In the genomic region with DNA sequence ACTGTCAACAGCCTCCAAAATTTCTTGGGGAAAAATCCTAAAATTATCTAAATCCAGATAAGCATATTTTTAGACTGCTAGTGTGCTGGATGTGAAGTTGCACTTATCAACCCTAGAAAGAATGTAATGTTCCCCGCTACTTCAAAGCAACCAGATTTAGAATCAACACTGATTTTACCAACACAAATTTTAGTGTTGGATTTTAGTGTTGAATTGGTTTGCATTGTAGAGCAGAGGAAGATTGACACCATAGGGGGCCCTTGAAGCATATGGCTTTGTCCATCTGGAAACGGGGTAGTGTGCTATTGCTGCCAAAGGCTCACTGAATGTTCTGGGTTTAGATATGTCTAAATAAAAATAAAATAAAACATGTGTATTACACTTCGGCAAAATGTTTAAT, we compare ENCODE assay signal across 27 cellular contexts.
"Had no signal": no experiment of that assay in that cellular context is flagged by ENCODE, and none has a peak within 500 bp of the region (broad histone marks: within the 10 kb centered on the region; RNA-seq: fewer than 3 reads in every experiment).

No MANE protein-coding gene starts in this region.

- H3K4me1 Mint-ChIP-seq: activated CD4-positive, alpha-beta T cell treated with anti-CD3 and anti-CD28 coated beads, Interleukin-2, amount 10 ng/mL, durations not matched to agents 7 days and 5 days; activated T-helper 17 cell treated with anti-CD3 and anti-CD28 coated beads, Interleukin-2, amount 50 U/mL, for 72 hours; nephron; stimulated activated effector memory CD8-positive, alpha-beta T cell treated with anti-CD3 and anti-CD28 coated beads, Interleukin-12 subunit alpha, Interleukin-12 subunit beta, amount 100 ng/mL, for 72 hours had no signal

- H3K27me3 ChIP-seq: esophagus squamous epithelium, left lung, neutrophil, sigmoid colon, uterus had no signal

- H3K4me3 ChIP-seq: esophagus squamous epithelium, left lung, lower lobe of right lung, mucosa of descending colon, sigmoid colon, uterus had no signal

- H3K27me3 Mint-ChIP-seq: type B pancreatic cell had no signal

- H3K36me3 ChIP-seq: esophagus squamous epithelium, left lung, lower lobe of right lung, neutrophil, sigmoid colon, uterus had no signal

- H3K4me3 Mint-ChIP-seq: activated CD4-positive, alpha-beta T cell treated with anti-CD3 and anti-CD28 coated beads, Interleukin-2, amount 10 ng/mL, durations not matched to agents 7 days and 5 days; activated CD8-positive, alpha-beta T cell treated with anti-CD3 and anti-CD28 coated beads for 36 hours; activated T-cell treated with anti-CD3 and anti-CD28 coated beads, Interleukin-2, amount 50 U/mL, for 4 hours; activated T-helper 17 cell treated with anti-CD3 and anti-CD28 coated beads, Interleukin-2, amount 50 U/mL, for 72 hours; nephron; stimulated activated effector memory CD8-positive, alpha-beta T cell treated with anti-CD3 and anti-CD28 coated beads, Interleukin-12 subunit alpha, Interleukin-12 subunit beta, amount 100 ng/mL, for 72 hours; stimulated activated naive CD8-positive, alpha-beta T cell treated with anti-CD3 and anti-CD28 coated beads, Interleukin-15, Interleukin-2, amounts not matched to agents 100 ng/mL and 50 ng/mL, for 24 hours; type B pancreatic cell had no signal

- H3K36me3 Mint-ChIP-seq: stimulated activated effector memory CD8-positive, alpha-beta T cell treated with anti-CD3 and anti-CD28 coated beads, Interleukin-12 subunit alpha, Interleukin-12 subunit beta, amount 100 ng/mL, for 72 hours; type B pancreatic cell had no signal

- H3K9me3 ChIP-seq: esophagus squamous epithelium, left lung, lower lobe of right lung, mucosa of descending colon, neutrophil, sigmoid colon, uterus had no signal

- H3K27ac Mint-ChIP-seq: activated CD4-positive, alpha-beta T cell treated with anti-CD3 and anti-CD28 coated beads, Interleukin-2, amount 10 ng/mL, durations not matched to agents 7 days and 5 days; activated CD8-positive, alpha-beta T cell treated with anti-CD3 and anti-CD28 coated beads for 36 hours; activated T-helper 17 cell treated with anti-CD3 and anti-CD28 coated beads, Interleukin-2, amount 50 U/mL, for 72 hours; nephron; stimulated activated effector memory CD8-positive, alpha-beta T cell treated with anti-CD3 and anti-CD28 coated beads, Interleukin-12 subunit alpha, Interleukin-12 subunit beta, amount 100 ng/mL, for 72 hours; stimulated activated naive CD8-positive, alpha-beta T cell treated with anti-CD3 and anti-CD28 coated beads, Interleukin-15, Interleukin-2, amounts not matched to agents 100 ng/mL and 50 ng/mL, for 24 hours; type B pancreatic cell had no signal

- H3K9me3 Mint-ChIP-seq: activated CD4-positive, alpha-beta T cell treated with anti-CD3 and anti-CD28 coated beads, Interleukin-2, amount 10 ng/mL, durations not matched to agents 7 days and 5 days; activated CD8-positive, alpha-beta T cell treated with anti-CD3 and anti-CD28 coated beads for 36 hours; activated T-cell treated with anti-CD3 and anti-CD28 coated beads, Interleukin-2, amount 50 U/mL, for 4 hours; activated T-helper 17 cell treated with anti-CD3 and anti-CD28 coated beads, Interleukin-2, amount 50 U/mL, for 72 hours; nephron; stimulated activated effector memory CD8-positive, alpha-beta T cell treated with anti-CD3 and anti-CD28 coated beads, Interleukin-12 subunit alpha, Interleukin-12 subunit beta, amount 100 ng/mL, for 72 hours; stimulated activated naive CD8-positive, alpha-beta T cell treated with anti-CD3 and anti-CD28 coated beads, Interleukin-15, Interleukin-2, amounts not matched to agents 100 ng/mL and 50 ng/mL, for 24 hours; type B pancreatic cell had no signal

- ATAC-seq: activated CD8-positive, alpha-beta T cell treated with anti-CD3 and anti-CD28 coated beads for 36 hours; activated T-cell treated with anti-CD3 and anti-CD28 coated beads, Interleukin-2, amount 50 U/mL, for 4 hours; activated T-helper 17 cell treated with anti-CD3 and anti-CD28 coated beads, Interleukin-2, amount 50 U/mL, for 72 hours; left lung; lower lobe of right lung; mucosa of descending colon had no signal

- H3K4me1 ChIP-seq: esophagus squamous epithelium, left lung, sigmoid colon, uterus had no signal

- H3K27ac ChIP-seq: epithelial cell of prostate, esophagus squamous epithelium, left lung, lower lobe of right lung, neutrophil, sigmoid colon, uterus had no signal

- DNase-seq: activated CD4-positive, alpha-beta T cell treated with anti-CD3 and anti-CD28 coated beads, Interleukin-2, amount 10 ng/mL, durations not matched to agents 7 days and 5 days; activated CD4-positive, CD25-positive, alpha-beta regulatory T cell treated with anti-CD3 and anti-CD28 coated beads, Interleukin-2, amount 50 U/mL, for 72 hours; activated CD8-positive, alpha-beta T cell treated with anti-CD3 and anti-CD28 coated beads for 36 hours; activated gamma-delta T cell treated with Interleukin-2 at 50 U/mL for 16 hours; activated naive CD4-positive, alpha-beta T cell treated with anti-CD3 and anti-CD28 coated beads, Interleukin-2, amount 50 U/mL, for 16 hours; activated T-cell treated with anti-CD3 and anti-CD28 coated beads, Interleukin-2, amount 50 U/mL, for 4 hours; amniotic stem cell; dermis blood vessel endothelial cell; effector CD8-positive, alpha-beta T cell; esophagus squamous epithelium; left lung; lower lobe of right lung; mesendoderm; mucosa of descending colon; retina; sigmoid colon; small intestine; stimulated activated CD4-positive, alpha-beta T cell treated with anti-CD3 and anti-CD28 coated beads, Interleukin-4, amount 100 ng/mL, for 24 hours; T1000; uterus had no signal
